Comparison of ENCODE assay signal across 8 cellular contexts in genomic region chr2:86650188-86650587, GRCh38.
"Had no signal": no experiment of that assay in that cellular context is flagged by ENCODE, and none has a peak within 500 bp of the region (broad histone marks: within the 10 kb centered on the region; RNA-seq: fewer than 3 reads in every experiment).

No MANE protein-coding gene starts in this region.

- H3K4me3 ChIP-seq: GM23338, K562 had no signal

- H3K27ac Mint-ChIP-seq: GM23338, H9, HFFc6 had no signal

- H2AFZ ChIP-seq: GM23338 had no signal

- H3K4me1 Mint-ChIP-seq: GM23338, H9 had no signal

- ATAC-seq: GM23338, K562 had no signal

- H3K4me3 Mint-ChIP-seq: GM23338, H9, HFFc6 had no signal

- H3K9me3 Mint-ChIP-seq: HFFc6 had no signal

- H3K4me2 ChIP-seq: GM23338 had no signal

- DNase-seq: H9, HCEC 1CT, HFFc6, IMR-90, KG1 had no signal

- H3K27ac ChIP-seq: HL-60 had no signal
